ENCODE assay signal across 24 cellular contexts in the genomic region with DNA sequence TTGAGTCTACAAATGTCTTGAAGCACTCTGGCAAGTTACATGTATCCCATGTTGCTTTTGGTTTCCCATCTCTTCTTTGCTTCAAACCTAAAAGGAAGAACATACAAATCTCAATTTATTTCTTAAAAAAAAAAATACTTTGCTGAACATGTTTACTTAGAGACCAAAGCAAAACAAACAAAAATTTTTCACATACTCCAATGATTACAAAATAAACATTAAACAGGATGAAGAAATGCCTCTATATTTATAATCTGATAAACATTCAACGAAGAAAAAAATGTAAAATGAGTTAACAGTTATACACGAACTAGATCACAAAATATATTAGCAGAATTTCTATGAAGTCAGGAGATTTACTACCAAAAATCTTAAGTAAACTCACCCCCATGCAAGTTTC. TPM values are rescaled to one million over a fixed set of nuclear protein-coding genes. Genes with fewer than 3 reads are reported as not detected.
DNase-seq lines count a peak whose midpoint lies in the region; ATAC-seq, FAIRE-seq and TF ChIP-seq lines count a peak whose summit lies in the region.
"Had no signal": no experiment of that assay in that cellular context is flagged by ENCODE, and none has a peak within 500 bp of the region (broad histone marks: within the 10 kb centered on the region; RNA-seq: fewer than 3 reads in every experiment).

No MANE protein-coding gene starts in this region.

- no peaks in the 10 kb centered on the region for H3K27me3 Mint-ChIP-seq in osteocyte (ENCODE audit: unreplicated experiment)
- no peaks in the 10 kb centered on the region for H3K27me3 Mint-ChIP-seq in T-helper 17 cell
- H3K27me3 Mint-ChIP-seq: activated CD4-positive, alpha-beta T cell treated with anti-CD3 and anti-CD28 coated beads, Interleukin-2, amount 10 ng/mL, durations not matched to agents 7 days and 5 days; naive thymus-derived CD4-positive, alpha-beta T cell had no signal

- no TSS peak for BruUV-seq in PC-3 (replicated peaks; lab: Mats Ljungman, UMichigan)
- no TSS peak for BruUV-seq in endothelial cell of umbilical vein (replicated peaks; lab: Mats Ljungman, UMichigan)

- dilution Hi-C loops in endothelial cell of umbilical vein (cut with MboI; ENCODE audit: extremely low pct_ligation_motif_present, low sequenced_read_pairs): no loop called here

- H3K9me3 ChIP-seq in PC-3 (ENCODE audit: low read length) (no peaks in the 10 kb centered on the region), endothelial cell of umbilical vein (replicated peaks; ENCODE audit: control insufficient read depth, insufficient read depth, low read length) (no peaks in the 10 kb centered on the region), stomach (no peaks in the 10 kb centered on the region), T-helper 17 cell (ENCODE audit: control insufficient read depth, low read length, poor library complexity, severe bottlenecking) (no peaks in the 10 kb centered on the region)
- H3K9me3 ChIP-seq: adrenal gland, esophagus squamous epithelium, heart right ventricle, uterus had no signal

- no peak for TF ChIP-seq EP300 in stomach (IDR thresholded peaks at IDR 0.05)

- H3K27ac Mint-ChIP-seq in osteocyte (ENCODE audit: unreplicated experiment) (peak overlapping the region; percentile 74), T-helper 17 cell (no peak overlapping the region)
- H3K27ac Mint-ChIP-seq: activated CD4-positive, alpha-beta T cell treated with anti-CD3 and anti-CD28 coated beads, Interleukin-2, amount 10 ng/mL, durations not matched to agents 7 days and 5 days; immature natural killer cell; naive thymus-derived CD4-positive, alpha-beta T cell had no signal

- DNase-seq in AG09319 (ENCODE audit: extremely low read depth, low read depth): peak; percentile 22
- peak; percentile 34 for DNase-seq in PC-3
- no peak for DNase-seq in endothelial cell of umbilical vein (ENCODE audit: low read depth, low spot score)
- no peak for DNase-seq in osteocyte (ENCODE audit: extremely low spot score, unreplicated experiment)
- DNase-seq in stomach: no peak
- DNase-seq in T-helper 17 cell: no peak
- DNase-seq in ACHN: no peak
- DNase-seq in KBM-7: no peak
- DNase-seq: activated CD4-positive, alpha-beta T cell treated with anti-CD3 and anti-CD28 coated beads, Interleukin-2, amount 10 ng/mL, durations not matched to agents 7 days and 5 days; activated CD8-positive, alpha-beta memory T cell treated with anti-CD3 and anti-CD28 coated beads, Interleukin-2, amount 50 U/mL, for 48 hours; activated effector memory CD4-positive, alpha-beta T cell treated with Interleukin-2 at 50 U/mL for 16 hours; adrenal gland; caudate nucleus; COR-L47; effector CD8-positive, alpha-beta T cell; esophagus squamous epithelium; GOT3; heart right ventricle; immature natural killer cell; naive thymus-derived CD4-positive, alpha-beta T cell; NCI-H2107; NCI-H510A; stimulated activated naive CD8-positive, alpha-beta T cell treated with anti-CD3 and anti-CD28 coated beads, Interleukin-15, Interleukin-2, amounts not matched to agents 100 U/mL and 50 U/mL, for 24 hours; uterus had no signal

- H3K36me3 Mint-ChIP-seq in osteocyte (ENCODE audit: unreplicated experiment) (peaks cover 45% of the 10 kb centered on the region), T-helper 17 cell (ENCODE audit: low read depth) (peaks cover 3% of the 10 kb centered on the region)

- peak overlapping the region; percentile 50 for H3K4me2 ChIP-seq in PC-3 (ENCODE audit: low read length)
- peak overlapping the region; percentile 27 for H3K4me2 ChIP-seq in endothelial cell of umbilical vein (ENCODE audit: insufficient read depth, low read length)

- H3K27me3 ChIP-seq in PC-3 (ENCODE audit: low read length) (no peaks in the 10 kb centered on the region), endothelial cell of umbilical vein (ENCODE audit: control insufficient read depth in 2 of 2, insufficient read depth in 2 of 2, low read length in 2 of 2) (no peaks in the 10 kb centered on the region), stomach (no peaks in the 10 kb centered on the region)
- H3K27me3 ChIP-seq: adrenal gland, esophagus squamous epithelium, heart right ventricle, uterus had no signal

- WGBS in stomach, 5 donors: 24 to 50% (median 28%) methylated on average over 2 of the region's 2 CpGs

- H3K79me2 ChIP-seq in PC-3 (ENCODE audit: low read length) (no peaks in the 10 kb centered on the region), endothelial cell of umbilical vein (ENCODE audit: control insufficient read depth, insufficient read depth, low read length) (no peaks in the 10 kb centered on the region)

- H3K36me3 ChIP-seq in PC-3 (ENCODE audit: low read depth, low read length) (peaks cover 11% of the 10 kb centered on the region; the same call in 1 of the 2 replicates), endothelial cell of umbilical vein (ENCODE audit: control insufficient read depth in 2 of 2, extremely low read depth in 1 of 2, insufficient read depth in 2 of 2, low read length in 2 of 2) (peaks cover 11% of the 10 kb centered on the region in 2 experiments), stomach (peaks cover 16 to 89% (median 57%) of the 10 kb centered on the region in 4 donors)
- H3K36me3 ChIP-seq: uterus had no signal

- no peak overlapping the region for H3K4me3 ChIP-seq in PC-3 (ENCODE audit: low read length)
- H3K4me3 ChIP-seq in endothelial cell of umbilical vein (replicated peaks in 1 of 3; ENCODE audit: insufficient read depth in 1 of 3, low read depth in 1 of 3, low read length in 3 of 3): no peak overlapping the region
- no peak overlapping the region for H3K4me3 ChIP-seq in stomach
- H3K4me3 ChIP-seq: adrenal gland, esophagus squamous epithelium, heart right ventricle, uterus had no signal

- TF ChIP-seq POLR2A in endothelial cell of umbilical vein (IDR thresholded peaks at IDR 0.05; ENCODE audit: low read depth, low read length) (no peak), stomach (IDR thresholded peaks at IDR 0.05) (no peak)

- H2AFZ ChIP-seq in PC-3 (ENCODE audit: low read length) (no peak overlapping the region), endothelial cell of umbilical vein (ENCODE audit: low read depth, low read length) (no peak overlapping the region)

- H3K9me1 ChIP-seq in endothelial cell of umbilical vein (replicated peaks; ENCODE audit: control insufficient read depth, extremely low read depth, insufficient read depth, low read length): no peaks in the 10 kb centered on the region

- no peaks in the 10 kb centered on the region for H3F3A ChIP-seq in PC-3 (ENCODE audit: low read length, unreplicated experiment)

- TF ChIP-seq CTCF in AG09319 (IDR thresholded peaks at IDR 0.05; ENCODE audit: low read depth, low read length) (no peak), PC-3 (conservative IDR thresholded peaks at IDR 0.05; ENCODE audit: low read depth, low read length) (no peak), endothelial cell of umbilical vein (IDR thresholded peaks at IDR 0.05; ENCODE audit: extremely low read depth in 1 of 2, insufficient read depth in 1 of 2, low read depth in 1 of 2, low read length in 2 of 2) (no peak), osteocyte (IDR thresholded peaks at IDR 0.05) (no peak), stomach (IDR thresholded peaks at IDR 0.05) (no peak)

- CTCF ChIA-PET in PC-3 (lab: Charles Lee) (no interaction called here), endothelial cell of umbilical vein (lab: Charles Lee) (no interaction called here)

- peaks cover 20% of the 10 kb centered on the region for H3K4me1 Mint-ChIP-seq in osteocyte (ENCODE audit: unreplicated experiment)
- peaks cover 4% of the 10 kb centered on the region for H3K4me1 Mint-ChIP-seq in T-helper 17 cell
- H3K4me1 Mint-ChIP-seq: activated CD4-positive, alpha-beta T cell treated with anti-CD3 and anti-CD28 coated beads, Interleukin-2, amount 10 ng/mL, durations not matched to agents 7 days and 5 days; immature natural killer cell; naive thymus-derived CD4-positive, alpha-beta T cell had no signal

- H3K4me3 Mint-ChIP-seq in osteocyte (ENCODE audit: unreplicated experiment) (no peak overlapping the region), T-helper 17 cell (no peak overlapping the region)
- H3K4me3 Mint-ChIP-seq: activated CD4-positive, alpha-beta T cell treated with anti-CD3 and anti-CD28 coated beads, Interleukin-2, amount 10 ng/mL, durations not matched to agents 7 days and 5 days; immature natural killer cell; naive thymus-derived CD4-positive, alpha-beta T cell had no signal

- H3K9me2 ChIP-seq in PC-3 (replicated peaks; ENCODE audit: low read length): no peaks in the 10 kb centered on the region

- no peaks in the 10 kb centered on the region for H3K9me3 Mint-ChIP-seq in osteocyte (ENCODE audit: unreplicated experiment)
- H3K9me3 Mint-ChIP-seq: activated CD4-positive, alpha-beta T cell treated with anti-CD3 and anti-CD28 coated beads, Interleukin-2, amount 10 ng/mL, durations not matched to agents 7 days and 5 days; immature natural killer cell; naive thymus-derived CD4-positive, alpha-beta T cell had no signal

- H3K27ac ChIP-seq in PC-3 (ENCODE audit: low read length): 0 out of 2 replicates have a peak overlapping the region, but pooled peaks have one; percentile 23
- H3K27ac ChIP-seq in endothelial cell of umbilical vein (ENCODE audit: insufficient read depth, low read depth, low read length): peak overlapping the region; percentile 32
- peak overlapping the region in 1 of 5 donors; percentile 9 for H3K27ac ChIP-seq in stomach
- H3K27ac ChIP-seq: adrenal gland, heart right ventricle had no signal

- POLR2A ChIA-PET in PC-3 (lab: Charles Lee; ENCODE audit: unreplicated experiment) (interaction anchor here (0.6 kb wide), 1 partner anchor 11 kb away, joined by 3 read pairs; no protein-coding TSS in a partner anchor), endothelial cell of umbilical vein (lab: Charles Lee) (interaction anchor here (0.7 kb wide), 1 partner anchor 23 kb away, joined by 4 read pairs; no protein-coding TSS in a partner anchor)

- no peak overlapping the region for H3K9ac ChIP-seq in PC-3 (ENCODE audit: low read length)
- H3K9ac ChIP-seq in endothelial cell of umbilical vein (replicated peaks; ENCODE audit: extremely low read depth, insufficient read depth, low read length): peak overlapping the region; percentile 12

- H4K20me1 ChIP-seq in PC-3 (ENCODE audit: low read length) (no peaks in the 10 kb centered on the region), endothelial cell of umbilical vein (replicated peaks; ENCODE audit: control insufficient read depth, extremely low read depth, insufficient read depth, low read length) (no peaks in the 10 kb centered on the region)

- in situ Hi-C loops in ACHN (cut with HindIII; ENCODE audit: low pct_ligation_motif_present, low pct_unique_long_range_greater_than_20kb, low sequenced_read_pairs) (no loop called here), KBM-7 (cut with MboI; ENCODE audit: low pct_unique_long_range_greater_than_20kb, low sequenced_read_pairs) (no loop called here)

- no peak for FAIRE-seq in endothelial cell of umbilical vein (lab: Jason Lieb, UNC)

- intact Hi-C loops in PC-3 (cut with micrococcal nuclease): no loop called here
- intact Hi-C loops in endothelial cell of umbilical vein (cut with micrococcal nuclease): no loop called here
- intact Hi-C loops in stomach (cut with DNase I; ENCODE audit: low total_unique reads): no loop called here

- H3K4me1 ChIP-seq in PC-3 (ENCODE audit: insufficient read depth, low read length) (peaks cover 13% of the 10 kb centered on the region), endothelial cell of umbilical vein (ENCODE audit: control insufficient read depth, extremely low read depth, insufficient read depth, low read length) (peaks cover 10% of the 10 kb centered on the region), stomach (peaks cover 0 to 27% (median 12%) of the 10 kb centered on the region in 4 donors)
- H3K4me1 ChIP-seq: adrenal gland had no signal

- ATAC-seq in PC-3: peak; percentile 60
- ATAC-seq in T-helper 17 cell: no peak
- ATAC-seq: heart right ventricle; naive thymus-derived CD4-positive, alpha-beta T cell; stimulated activated naive CD8-positive, alpha-beta T cell treated with anti-CD3 and anti-CD28 coated beads, Interleukin-15, Interleukin-2, amounts not matched to agents 100 U/mL and 50 U/mL, for 24 hours had no signal

RNA-seq across cellular contexts. Expression of gene FAM204A, which starts 31.3 kb away (rescaled TPM):
- 27.3 and 34.2 TPM in 2 replicates for total RNA-seq in PC-3 (2014; rRNA removed)
- total RNA-seq in endothelial cell of umbilical vein: 68.7 and 73.7 TPM in 2 replicates
- 8.3 and 11.1 TPM in 2 replicates for polyA plus RNA-seq in endothelial cell of umbilical vein
- polyA plus RNA-seq in endothelial cell of umbilical vein (2011; cell fraction: cytosol; rRNA removed): 20.5 and 26.5 TPM in 2 replicates
- 18.7 and 22.4 TPM in 2 replicates for polyA plus RNA-seq in endothelial cell of umbilical vein (2011; cell fraction: nucleus; rRNA removed)
- 61.7 and 69.2 TPM in 2 replicates for polyA plus RNA-seq in endothelial cell of umbilical vein (2012)
- polyA minus RNA-seq in endothelial cell of umbilical vein: 24.2 and 25.0 TPM in 2 replicates
- 10.5 TPM for polyA minus RNA-seq in endothelial cell of umbilical vein (2011; cell fraction: cytosol; rRNA and poly(A)+ RNA removed)
- 29.8 and 37.6 TPM in 2 replicates for polyA minus RNA-seq in endothelial cell of umbilical vein (2011; cell fraction: nucleus; rRNA and poly(A)+ RNA removed)
- 62.3 and 66.6 TPM in 2 replicates for total RNA-seq in osteocyte
- 10 to 100 TPM; 26.3 to 39.5 (median 29.0) TPM for total RNA-seq in stomach
- 10 to 100 TPM; 30.8 to 60.8 (median 43.3) TPM for polyA plus RNA-seq in stomach
- 10 to 100 TPM; 53.9 to 62.0 TPM for total RNA-seq in T-helper 17 cell

Comparison
In these comparisons a context has a peak if more than half of its experiments do, and no peak if none do; other contexts are left out.
1. DNase-seq: peak in AG09319 (single experiment) and PC-3 (single experiment); none in endothelial cell of umbilical vein (single experiment), osteocyte (single experiment), stomach (single experiment), T-helper 17 cell (0 of 3), ACHN (single experiment) and KBM-7 (single experiment).